Comparison of ENCODE assay signal across 18 cellular contexts in the genomic region with DNA sequence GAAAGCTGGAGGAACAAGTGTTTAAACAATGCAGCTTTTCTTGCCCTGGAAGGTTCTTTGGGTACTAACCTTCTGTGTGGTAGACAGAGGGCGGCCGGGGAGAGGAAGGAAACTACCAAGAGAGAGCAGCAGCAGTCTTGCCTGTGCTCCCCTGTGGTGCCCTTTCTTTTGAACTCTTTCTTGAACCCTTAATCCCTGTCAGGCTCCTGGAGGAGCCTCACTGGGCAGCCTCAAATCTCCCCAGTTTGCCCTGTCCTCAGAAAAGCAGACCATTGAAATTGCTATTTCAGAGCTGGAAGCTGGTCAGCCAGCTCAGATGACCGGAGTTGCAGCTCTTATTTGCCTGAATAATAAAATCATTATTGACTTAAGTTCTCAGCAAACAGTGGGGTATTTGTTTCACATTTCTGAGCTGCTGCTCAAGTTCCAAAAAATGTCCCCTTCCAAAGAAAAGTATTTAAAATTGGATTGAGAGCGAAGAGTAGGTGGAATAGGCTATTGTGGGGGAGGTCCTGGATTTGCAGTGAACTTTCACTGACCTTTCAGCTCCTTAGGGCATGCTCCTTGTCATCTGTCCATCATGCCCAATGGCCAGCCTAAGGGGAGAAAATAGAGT. TPM values are rescaled to one million over a fixed set of nuclear protein-coding genes. Genes with fewer than 3 reads are reported as not detected.
A peak's percentile ranks its signal among the peaks of the same experiment; 100 is the strongest.
DNase-seq lines count a peak whose midpoint lies in the region; ATAC-seq and TF ChIP-seq lines count a peak whose summit lies in the region.
"Had no signal": no experiment of that assay in that cellular context is flagged by ENCODE, and none has a peak within 500 bp of the region (broad histone marks: within the 10 kb centered on the region; RNA-seq: fewer than 3 reads in every experiment).

No MANE protein-coding gene starts in this region.

- RAD21 ChIA-PET in HCT116 (lab: Charles Lee; ENCODE audit: low non-redundant PET in 1 of 2, low total read pairs in 2 of 2, uncharacterized antibody in 2 of 2, unreplicated experiment in 2 of 2) = no interaction called here

- DNase-seq in HCT116 (ENCODE audit: low read depth, low spot score) = no peak
- no peak for DNase-seq in MCF 10A (ENCODE audit: unreplicated experiment)
- no peak for DNase-seq in left colon
- DNase-seq in stomach = peak; percentile 35
- DNase-seq in omental fat pad (ENCODE audit: low spot score) = no peak
- no peak for DNase-seq in NCI-H2227 treated with DMSO at 0.1 percent for 48 hours (lab: John Stamatoyannopoulos, UW)
- no peak for DNase-seq in NCI-H510A (lab: John Stamatoyannopoulos, UW)
- DNase-seq: activated CD4-positive, alpha-beta T cell treated with anti-CD3 and anti-CD28 coated beads for 48 hours; activated T-cell treated with anti-CD3 and anti-CD28 coated beads, Interleukin-2, amount 50 U/mL, for 4 hours; CD4-positive, alpha-beta memory T cell; GF-D8; NCI-H1092; right lobe of liver; stimulated activated naive CD4-positive, alpha-beta T cell had no signal

- H3K27ac Mint-ChIP-seq in MCF 10A (ENCODE audit: low read depth, unreplicated experiment) = peak overlapping the region; percentile 16
- H3K27ac Mint-ChIP-seq: CD4-positive, alpha-beta memory T cell had no signal

- no peak for TF ChIP-seq EP300 in stomach (IDR thresholded peaks at IDR 0.05)

- no peaks in the 10 kb centered on the region for H3K9me3 ChIP-seq in HCT116 (ENCODE audit: control insufficient read depth in 1 of 2, insufficient read depth in 1 of 2, low read depth in 1 of 2, low read length in 2 of 2)
- no peaks in the 10 kb centered on the region for H3K9me3 ChIP-seq in stomach
- H3K9me3 ChIP-seq: right lobe of liver had no signal

- H3K36me3 ChIP-seq in HCT116 (ENCODE audit: control insufficient read depth in 1 of 2, insufficient read depth in 2 of 2, low read length in 2 of 2) (no peaks in the 10 kb centered on the region), stomach (no peaks in the 10 kb centered on the region)
- H3K36me3 ChIP-seq: right lobe of liver had no signal

- 15 to 37% (median 25%) methylated on average over 4 of the region's 4 CpGs for WGBS in stomach, 5 donors

- peaks cover 13% of the 10 kb centered on the region for H3K4me1 Mint-ChIP-seq in MCF 10A (ENCODE audit: insufficient read depth, unreplicated experiment)
- H3K4me1 Mint-ChIP-seq: CD4-positive, alpha-beta memory T cell had no signal

- TF ChIP-seq POLR2A in HCT116 (IDR thresholded peaks at IDR 0.05; ENCODE audit: borderline replicate concordance, extremely low read depth, insufficient read depth, insufficient read length) = no peak
- no peak for TF ChIP-seq POLR2A in stomach (IDR thresholded peaks at IDR 0.05)

- peak overlapping the region in 1 of 2 experiments; percentile 33; a peak in 2 of 4 replicates for H3K4me3 ChIP-seq in HCT116 (replicated peaks in 1 of 2; ENCODE audit: low read depth in 1 of 2, low read length in 2 of 2)
- no peak overlapping the region for H3K4me3 ChIP-seq in stomach
- H3K4me3 ChIP-seq: right lobe of liver had no signal

- H4K20me1 ChIP-seq in HCT116 (ENCODE audit: insufficient read depth) = no peaks in the 10 kb centered on the region

- intact Hi-C loops in HCT116 (cut with micrococcal nuclease) = no loop called here
- intact Hi-C loops in MCF 10A (cut with micrococcal nuclease) = no loop called here
- intact Hi-C loops in left colon (cut with DNase I, micrococcal nuclease) = no loop called here
- intact Hi-C loops in stomach (cut with DNase I; ENCODE audit: low total_unique reads) = no loop called here

- H3K27me3 ChIP-seq in HCT116 (ENCODE audit: insufficient read depth, low read length) = no peaks in the 10 kb centered on the region
- no peaks in the 10 kb centered on the region for H3K27me3 ChIP-seq in stomach
- H3K27me3 ChIP-seq: right lobe of liver had no signal

- peak overlapping the region; percentile 16 for H3K9ac ChIP-seq in HCT116 (ENCODE audit: low read length)

- ATAC-seq in HCT116 (peak; percentile 63), left colon (peak; percentile 27), GM18867 (IDR thresholded peaks at IDR 0.05; ENCODE audit: unreplicated experiment) (no peak), omental fat pad (ENCODE audit: low FRiP score) (no peak)
- ATAC-seq: activated T-cell treated with anti-CD3 and anti-CD28 coated beads, Interleukin-2, amount 50 U/mL, for 4 hours had no signal

- POLR2A ChIA-PET in HCT116 (lab: Charles Lee) = interaction anchor here (1.3 kb wide), 1 partner anchor 165 kb away, joined by 3 read pairs; the partner anchor contains the start of gene RNASE4
- POLR2A ChIA-PET in MCF 10A (lab: Yijun Ruan, JAX) = interaction anchor here (0.9 kb wide), 1 partner anchor 137 kb away, joined by 3 read pairs; no protein-coding TSS in a partner anchor

- H3K79me2 ChIP-seq in HCT116 (ENCODE audit: insufficient read depth, low read length) = no peaks in the 10 kb centered on the region

- no peaks in the 10 kb centered on the region for H3K36me3 Mint-ChIP-seq in MCF 10A (ENCODE audit: insufficient read depth, unreplicated experiment)
- H3K36me3 Mint-ChIP-seq: CD4-positive, alpha-beta memory T cell had no signal

- BruUV-seq in HCT116 (replicated peaks; lab: Mats Ljungman, UMichigan) = no TSS peak
- no TSS peak for BruUV-seq in MCF 10A (replicated peaks; lab: Mats Ljungman, UMichigan)

- no peak overlapping the region for H3K4me3 Mint-ChIP-seq in MCF 10A (ENCODE audit: unreplicated experiment)
- H3K4me3 Mint-ChIP-seq: activated T-cell treated with anti-CD3 and anti-CD28 coated beads, Interleukin-2, amount 50 U/mL, for 4 hours; CD4-positive, alpha-beta memory T cell had no signal

- CTCF ChIA-PET in HCT116 (lab: Charles Lee) (interaction anchor here (1.1 to 4.5 kb wide), 5 partner anchors 10 to 122 kb away, joined by 4 to 38 read pairs (median 12); no protein-coding TSS in a partner anchor), MCF 10A (lab: Yijun Ruan, JAX) (interaction anchor here (0.6 to 3.1 kb wide), 10 partner anchors 9 to 192 kb away, joined by 3 to 25 read pairs (median 5); no protein-coding TSS in a partner anchor)

- no peaks in the 10 kb centered on the region for H3K9me2 ChIP-seq in HCT116 (ENCODE audit: insufficient read depth)

- H3K4me2 ChIP-seq in HCT116 (ENCODE audit: low read length) = peak overlapping the region; percentile 63

- TF ChIP-seq CTCF in HCT116 (IDR thresholded peaks at IDR 0.05 in 2 of 3, conservative IDR thresholded peaks at IDR 0.05 in 1 of 3; ENCODE audit: borderline replicate concordance in 1 of 3, insufficient read depth in 1 of 3, low read depth in 2 of 3, low read length in 2 of 3) (no peak), MCF 10A (IDR thresholded peaks at IDR 0.05; ENCODE audit: unreplicated experiment) (no peak), stomach (IDR thresholded peaks at IDR 0.05) (peak in 1 of 7 experiments; percentile 6), omental fat pad (IDR thresholded peaks at IDR 0.05) (no peak)

- H2AFZ ChIP-seq in HCT116 (ENCODE audit: low read depth, low read length, poor library complexity, severe bottlenecking) = no peak overlapping the region

- no peak for TF ChIP-seq RAD21 in HCT116 (IDR thresholded peaks at IDR 0.05; ENCODE audit: low read depth)

- peak overlapping the region; percentile 36; the same call in 1 of the 2 replicates for H3K27ac ChIP-seq in HCT116 (ENCODE audit: low read depth, low read length)
- H3K27ac ChIP-seq in stomach = peak overlapping the region; percentile 72 to 86 (median 74)
- H3K27ac ChIP-seq: right lobe of liver had no signal

- H3K9me3 Mint-ChIP-seq in MCF 10A (ENCODE audit: unreplicated experiment) = no peaks in the 10 kb centered on the region
- H3K9me3 Mint-ChIP-seq: activated T-cell treated with anti-CD3 and anti-CD28 coated beads, Interleukin-2, amount 50 U/mL, for 4 hours; CD4-positive, alpha-beta memory T cell; HFFc6 had no signal

- H3K4me1 ChIP-seq in HCT116 (ENCODE audit: control insufficient read depth in 1 of 2, insufficient read depth in 2 of 2, low read length in 2 of 2) (peaks cover 17 to 20% of the 10 kb centered on the region in 2 experiments), stomach (peaks cover 10 to 24% (median 18%) of the 10 kb centered on the region in 4 donors)
- H3K4me1 ChIP-seq: right lobe of liver had no signal

- H3K27me3 Mint-ChIP-seq in MCF 10A (ENCODE audit: insufficient read depth, unreplicated experiment) = peaks cover 48% of the 10 kb centered on the region

TF ChIP-seq in HCT116, 20 proteins besides CTCF, POLR2A, EP300 and RAD21 (continues in another document):
- TF ChIP-seq SRF (IDR thresholded peaks at IDR 0.05; ENCODE audit: low read depth) = no peak
- TF ChIP-seq, protein P1, sequence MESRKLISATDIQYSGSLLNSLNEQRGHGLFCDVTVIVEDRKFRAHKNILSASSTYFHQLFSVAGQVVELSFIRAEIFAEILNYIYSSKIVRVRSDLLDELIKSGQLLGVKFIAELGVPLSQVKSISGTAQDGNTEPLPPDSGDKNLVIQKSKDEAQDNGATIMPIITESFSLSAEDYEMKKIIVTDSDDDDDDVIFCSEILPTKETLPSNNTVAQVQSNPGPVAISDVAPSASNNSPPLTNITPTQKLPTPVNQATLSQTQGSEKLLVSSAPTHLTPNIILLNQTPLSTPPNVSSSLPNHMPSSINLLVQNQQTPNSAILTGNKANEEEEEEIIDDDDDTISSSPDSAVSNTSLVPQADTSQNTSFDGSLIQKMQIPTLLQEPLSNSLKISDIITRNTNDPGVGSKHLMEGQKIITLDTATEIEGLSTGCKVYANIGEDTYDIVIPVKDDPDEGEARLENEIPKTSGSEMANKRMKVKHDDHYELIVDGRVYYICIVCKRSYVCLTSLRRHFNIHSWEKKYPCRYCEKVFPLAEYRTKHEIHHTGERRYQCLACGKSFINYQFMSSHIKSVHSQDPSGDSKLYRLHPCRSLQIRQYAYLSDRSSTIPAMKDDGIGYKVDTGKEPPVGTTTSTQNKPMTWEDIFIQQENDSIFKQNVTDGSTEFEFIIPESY (IDR thresholded peaks at IDR 0.05; ENCODE audit: extremely low read depth, insufficient replicate concordance, low read length) = no peak
- no peak for TF ChIP-seq TCF7L2 (IDR thresholded peaks at IDR 0.05; ENCODE audit: borderline replicate concordance, extremely low read depth, insufficient read depth, insufficient read length)

RNA-seq across cellular contexts. Expression of gene RNASE3, which starts 42.1 kb away (rescaled TPM):
- not detected for total RNA-seq in HCT116 (2021; ENCODE audit: unreplicated experiment)
- polyA plus RNA-seq in HCT116 (2012) = not detected in 2 replicates
- total RNA-seq in MCF 10A (2022) = not detected in 2 replicates
- not detected for total RNA-seq in left colon
- total RNA-seq in stomach = 1 to 10 TPM in 2 of 5 donors, not detected in 3; 1.3 to 1.4 TPM
- polyA plus RNA-seq in stomach = not detected
- not detected for total RNA-seq in omental fat pad
- total RNA-seq: activated T-cell treated with anti-CD3 and anti-CD28 coated beads, Interleukin-2, amount 50 U/mL, for 4 hours; CD4-positive, alpha-beta memory T cell; fibroblast of villous mesenchyme; HFFc6; T-helper 1 cell treated with Interleukin-12 subunit alpha and Interleukin-12 subunit beta and Interleukin-4 antibody, amounts not matched to agents 30 ng/mL and 1 ng/mL, for 36 hours had no signal
- polyA plus RNA-seq: CD4-positive, alpha-beta memory T cell had no signal

RNA-seq across cellular contexts. Expression of gene RNASE1, which starts 46.4 kb away (rescaled TPM):
- total RNA-seq in HCT116 (2021; ENCODE audit: unreplicated experiment) (3.3 TPM), MCF 10A (2022) (not detected in 2 replicates), left colon (100 to 1,000 TPM; 124 to 420 TPM), stomach (100 to 1,000 TPM in 4 of 5 donors, 10 to 100 TPM in 1; 51.6 to 604 (median 237) TPM), omental fat pad (1,000 to 10,000 TPM in 3 of 4 donors, 100 to 1,000 TPM in 1; 999 to 1,585 (median 1,253) TPM)
- 5.9 and 6.2 TPM in 2 replicates for polyA plus RNA-seq in HCT116 (2012)
- polyA plus RNA-seq in stomach = 100 to 1,000 TPM; 129 to 404 (median 237) TPM
- total RNA-seq: fibroblast of villous mesenchyme; HFFc6; T-helper 1 cell treated with Interleukin-12 subunit alpha and Interleukin-12 subunit beta and Interleukin-4 antibody, amounts not matched to agents 30 ng/mL and 1 ng/mL, for 36 hours had no signal
- polyA plus RNA-seq: CD4-positive, alpha-beta memory T cell had no signal

Comparison
In these comparisons a context has a peak if more than half of its experiments do, and no peak if none do; other contexts are left out.
1. ATAC-seq: peak in HCT116 (single experiment) and left colon (single experiment); none in GM18867 (single experiment) and omental fat pad (single experiment).
2. RNA of gene RNASE1, which starts 46.4 kb away (total RNA-seq): 999 to 1,585 TPM in omental fat pad, 124 to 420 TPM in left colon and 51.6 to 604 TPM in stomach; 3.3 TPM in HCT116 (single experiment) and not detected in MCF 10A; every median in the first group is over 10 times any median in the second.